15 cellular contexts compared by ENCODE assay signal in the genomic region with DNA sequence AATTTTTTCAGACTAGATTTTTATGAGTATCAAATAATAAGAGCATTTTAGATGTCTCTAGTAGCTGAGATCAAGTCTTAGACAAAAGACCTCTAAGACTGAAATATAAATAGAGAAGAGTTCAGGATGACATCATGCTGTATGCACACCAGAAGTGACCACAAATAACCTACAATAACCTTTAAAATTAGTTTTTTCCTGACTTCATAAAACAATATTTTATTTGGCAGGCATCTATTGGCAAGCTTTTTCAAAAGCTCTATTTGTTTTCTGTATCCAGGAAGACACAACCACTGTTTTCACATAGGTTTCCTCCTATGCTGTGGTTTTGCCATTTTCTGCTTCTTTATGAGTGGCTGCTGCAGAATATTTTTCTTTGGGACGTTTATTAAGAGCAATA.
DNase-seq lines count a peak whose midpoint lies in the region; ATAC-seq and TF ChIP-seq lines count a peak whose summit lies in the region.
"Had no signal": no experiment of that assay in that cellular context is flagged by ENCODE, and none has a peak within 500 bp of the region (broad histone marks: within the 10 kb centered on the region; RNA-seq: fewer than 3 reads in every experiment).

No MANE protein-coding gene starts in this region.

- H3K36me3 Mint-ChIP-seq in activated T-cell treated with anti-CD3 and anti-CD28 coated beads, Interleukin-2, amount 50 U/mL, for 24 hours (ENCODE audit: low read depth): no peaks in the 10 kb centered on the region

- no peaks in the 10 kb centered on the region for H3F3A ChIP-seq in GM23248 (ENCODE audit: insufficient read depth)

- H3K4me2 ChIP-seq in GM23248 (ENCODE audit: unreplicated experiment): peak overlapping the region; percentile 39
- H3K4me2 ChIP-seq: PC-9 had no signal

- no peak overlapping the region for H3K4me3 ChIP-seq in GM23248
- peak overlapping the region in 1 of 10 donors; percentile 16 for H3K4me3 ChIP-seq in heart right ventricle
- H3K4me3 ChIP-seq: PC-9, spleen had no signal

- H3K9me3 ChIP-seq in GM23248 (ENCODE audit: low read depth) (no peaks in the 10 kb centered on the region), heart right ventricle (no peaks in the 10 kb centered on the region)
- H3K9me3 ChIP-seq: spleen had no signal

- 13 to 20% methylated on average over 1 of the region's 1 CpG for WGBS in GM23248 (ENCODE audit: low coverage in 1 of 2, low lambda C conversion rate in 2 of 2, missing lambda C conversion rate in 2 of 2), 2 experiments
- WGBS in heart right ventricle, 2 donors: 23 to 43% methylated on average over 1 of the region's 1 CpG

- intact Hi-C loops in heart right ventricle (cut with DNase I): loop anchor here in 7 of 10 donors (2.0 to 10.0 kb wide), 8 partner anchors 167 to 507 kb away; a partner anchor contains a TSS

- DNase-seq in GM23248 (peak; percentile 69), astrocyte of the hippocampus (ENCODE audit: low read depth, low spot score) (peak; percentile 67), heart right ventricle (no peak), smooth muscle cell of the brain vasculature (ENCODE audit: low read depth, low spot score) (peak; percentile 72), D341Med (ENCODE audit: low spot score) (no peak)
- no peak for DNase-seq in activated T-cell treated with anti-CD3 and anti-CD28 coated beads, Interleukin-2, amount 50 U/mL, for 24 hours
- DNase-seq: activated CD4-positive, alpha-beta T cell treated with anti-CD3 and anti-CD28 coated beads for 48 hours; activated gamma-delta T cell treated with Interleukin-2 at 50 U/mL for 16 hours; DND-41; NCI-H1694; PC-9; spleen had no signal

- H3K27ac ChIP-seq in GM23248: no peak overlapping the region
- H3K27ac ChIP-seq in heart right ventricle: peak overlapping the region; percentile 18 to 89 (median 79)
- H3K27ac ChIP-seq: HL-60, PC-9 had no signal

- H3K4me1 Mint-ChIP-seq in activated T-cell treated with anti-CD3 and anti-CD28 coated beads, Interleukin-2, amount 50 U/mL, for 24 hours (ENCODE audit: low read depth): peaks cover 11% of the 10 kb centered on the region

- no peaks in the 10 kb centered on the region for H3K27me3 Mint-ChIP-seq in activated T-cell treated with anti-CD3 and anti-CD28 coated beads, Interleukin-2, amount 50 U/mL, for 24 hours

- H3K27ac Mint-ChIP-seq in activated T-cell treated with anti-CD3 and anti-CD28 coated beads, Interleukin-2, amount 50 U/mL, for 24 hours: no peak overlapping the region

- in situ Hi-C loops in GM23248 (cut with MboI): loop anchor here (10.0 to 25.0 kb wide), 2 partner anchors 337 to 1325 kb away; no protein-coding TSS in a partner anchor

- peak; percentile 44 to 85 (median 74) for ATAC-seq in heart right ventricle
- no peak for ATAC-seq in HG03378 (IDR thresholded peaks at IDR 0.05; ENCODE audit: unreplicated experiment)
- ATAC-seq in HG03139 (IDR thresholded peaks at IDR 0.05; ENCODE audit: unreplicated experiment): no peak

- H3K9me3 Mint-ChIP-seq in activated T-cell treated with anti-CD3 and anti-CD28 coated beads, Interleukin-2, amount 50 U/mL, for 24 hours: no peaks in the 10 kb centered on the region

- no peak for TF ChIP-seq CTCF in heart right ventricle (IDR thresholded peaks at IDR 0.05)

- H3K79me2 ChIP-seq in GM23248 (ENCODE audit: insufficient read depth): no peaks in the 10 kb centered on the region

- H4K20me1 ChIP-seq in GM23248 (ENCODE audit: insufficient read depth): no peaks in the 10 kb centered on the region

- H3K36me3 ChIP-seq in GM23248 (ENCODE audit: low read depth) (no peaks in the 10 kb centered on the region), heart right ventricle (no peaks in the 10 kb centered on the region)
- H3K36me3 ChIP-seq: spleen had no signal

- H3K4me1 ChIP-seq in GM23248 (ENCODE audit: insufficient read depth): peaks cover 19% of the 10 kb centered on the region
- peaks cover 0 to 70% (median 56%) of the 10 kb centered on the region in 9 donors for H3K4me1 ChIP-seq in heart right ventricle

- no peak overlapping the region for H3K4me3 Mint-ChIP-seq in activated T-cell treated with anti-CD3 and anti-CD28 coated beads, Interleukin-2, amount 50 U/mL, for 24 hours

- H3K9me2 ChIP-seq in GM23248 (ENCODE audit: insufficient read depth): no peaks in the 10 kb centered on the region; the same call in 1 of the 2 replicates

- no peak overlapping the region for H2AFZ ChIP-seq in GM23248
- H2AFZ ChIP-seq: PC-9 had no signal

- H3K9ac ChIP-seq in GM23248: no peak overlapping the region

- H3K27me3 ChIP-seq in GM23248 (replicated peaks; ENCODE audit: insufficient read depth): peaks cover 20% of the 10 kb centered on the region
- H3K27me3 ChIP-seq in heart right ventricle: no peaks in the 10 kb centered on the region
- H3K27me3 ChIP-seq: spleen had no signal

Comparison
In these comparisons a context has a peak if more than half of its experiments do, and no peak if none do; other contexts are left out.
1. DNase-seq: peak in GM23248 (single experiment), astrocyte of the hippocampus (single experiment) and smooth muscle cell of the brain vasculature (single experiment); none in heart right ventricle (0 of 2), D341Med (single experiment) and activated T-cell treated with anti-CD3 and anti-CD28 coated beads, Interleukin-2, amount 50 U/mL, for 24 hours (single experiment).
2. ATAC-seq: peak in heart right ventricle (8 of 8); none in HG03378 (single experiment) and HG03139 (single experiment).